Comparison of ENCODE assay signal across 27 cellular contexts in the genomic region with DNA sequence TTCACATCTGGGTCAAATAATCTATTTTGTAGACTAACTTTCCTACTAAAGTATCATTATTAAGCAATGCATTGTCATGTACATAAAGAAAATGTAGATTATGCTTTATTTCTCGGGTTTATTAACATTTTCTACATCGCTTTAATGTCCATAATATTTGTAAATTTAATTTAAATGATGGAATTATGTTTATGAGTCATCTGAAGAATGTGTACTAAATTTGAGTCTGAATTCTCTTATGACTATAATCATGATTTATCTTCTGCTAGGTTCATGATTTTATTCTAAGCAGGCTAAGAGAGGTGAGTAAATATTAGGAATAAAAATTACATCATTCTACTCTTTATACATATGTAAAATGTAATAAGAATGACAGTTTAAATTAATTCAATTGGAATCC.
"Had no signal": no experiment of that assay in that cellular context is flagged by ENCODE, and none has a peak within 500 bp of the region (broad histone marks: within the 10 kb centered on the region; RNA-seq: fewer than 3 reads in every experiment).

No MANE protein-coding gene starts in this region.

- FAIRE-seq: urothelium cell line had no signal

- ATAC-seq: stimulated activated effector memory CD8-positive, alpha-beta T cell treated with anti-CD3 and anti-CD28 coated beads, Interleukin-12 subunit alpha, Interleukin-12 subunit beta, amount 100 ng/mL, for 72 hours; stimulated activated memory B cell treated with anti-CD40 and anti-IgM and Interleukin-4, amounts not matched to agents 10 μg/mL and 1 μg/mL and 100 μg/mL, for 72 hours; stimulated activated naive B cell treated with anti-CD40 and anti-IgM and Interleukin-4, amounts not matched to agents 10 μg/mL and 1 μg/mL and 100 μg/mL, for 72 hours; stimulated activated naive CD8-positive, alpha-beta T cell treated with anti-CD3 and anti-CD28 coated beads, Interleukin-15, amount 100 ng/mL, for 72 hours; stimulated activated naive CD8-positive, alpha-beta T cell treated with anti-CD3 and anti-CD28 coated beads, Interleukin-15, Interleukin-2, amounts not matched to agents 100 U/mL and 50 U/mL, for 24 hours; upper lobe of right lung had no signal

- H3K4me3 ChIP-seq: stomach, suprapubic skin, testis, thoracic aorta, thyroid gland, tibial artery, tibial nerve, transverse colon, upper lobe of left lung, upper lobe of right lung, uterus, vagina had no signal

- H3K9me3 ChIP-seq: suprapubic skin, testis, thoracic aorta, thyroid gland, tibial artery, transverse colon, upper lobe of right lung, uterus, vagina had no signal

- H3K4me1 ChIP-seq: stomach, suprapubic skin, testis, thyroid gland, tibial artery, tibial nerve, transverse colon, upper lobe of left lung, upper lobe of right lung, uterus, vagina had no signal

- H3K36me3 ChIP-seq: stomach, suprapubic skin, thoracic aorta, thyroid gland, tibial artery, tibial nerve, transverse colon, upper lobe of left lung, upper lobe of right lung, uterus, vagina had no signal

- DNase-seq: stimulated activated CD4-positive, alpha-beta T cell treated with anti-CD3 and anti-CD28 coated beads, Interleukin-2, amount 100 ng/mL, for 48 hours; stimulated activated CD4-positive, alpha-beta T cell treated with anti-CD3 and anti-CD28 coated beads, Interleukin-4, amount 100 ng/mL, for 1 hour; stimulated activated CD4-positive, alpha-beta T cell treated with anti-CD3 and anti-CD28 coated beads, Interleukin-4, amount 100 ng/mL, for 24 hours; stimulated activated CD4-positive, alpha-beta T cell treated with anti-CD3 and anti-CD28 coated beads, Interleukin-4, amount 100 ng/mL, for 4 hours; stimulated activated CD8-positive, alpha-beta memory T cell treated with anti-CD3 and anti-CD28 coated beads, Interleukin-4, amount 100 ng/mL, for 48 hours; stimulated activated naive B cell treated with anti-CD40 and anti-IgM and Interleukin-4, amounts not matched to agents 10 μg/mL and 1 μg/mL and 100 μg/mL, for 72 hours; stimulated activated naive CD4-positive, alpha-beta T cell; stimulated activated naive CD4-positive, alpha-beta T cell treated with Interleukin-2 at 50 U/mL for 16 hours; stimulated activated naive CD8-positive, alpha-beta T cell treated with anti-CD3 and anti-CD28 coated beads, Interleukin-15, amount 100 ng/mL, for 72 hours; stimulated activated naive CD8-positive, alpha-beta T cell treated with anti-CD3 and anti-CD28 coated beads, Interleukin-15, Interleukin-2, amounts not matched to agents 100 U/mL and 50 U/mL, for 24 hours; stomach; substantia nigra; testis; thyroid gland; tibial artery; transverse colon; trophoblast cell; upper lobe of left lung; upper lobe of right lung; uterus had no signal

- H3K27me3 ChIP-seq: stomach, suprapubic skin, testis, thyroid gland, tibial artery, tibial nerve, transverse colon, upper lobe of left lung, upper lobe of right lung, uterus, vagina had no signal

- H3K27ac ChIP-seq: stomach, suprapubic skin, testis, thoracic aorta, thyroid gland, tibial artery, tibial nerve, transverse colon, upper lobe of left lung, upper lobe of right lung, uterus, vagina had no signal
